In the genomic region with DNA sequence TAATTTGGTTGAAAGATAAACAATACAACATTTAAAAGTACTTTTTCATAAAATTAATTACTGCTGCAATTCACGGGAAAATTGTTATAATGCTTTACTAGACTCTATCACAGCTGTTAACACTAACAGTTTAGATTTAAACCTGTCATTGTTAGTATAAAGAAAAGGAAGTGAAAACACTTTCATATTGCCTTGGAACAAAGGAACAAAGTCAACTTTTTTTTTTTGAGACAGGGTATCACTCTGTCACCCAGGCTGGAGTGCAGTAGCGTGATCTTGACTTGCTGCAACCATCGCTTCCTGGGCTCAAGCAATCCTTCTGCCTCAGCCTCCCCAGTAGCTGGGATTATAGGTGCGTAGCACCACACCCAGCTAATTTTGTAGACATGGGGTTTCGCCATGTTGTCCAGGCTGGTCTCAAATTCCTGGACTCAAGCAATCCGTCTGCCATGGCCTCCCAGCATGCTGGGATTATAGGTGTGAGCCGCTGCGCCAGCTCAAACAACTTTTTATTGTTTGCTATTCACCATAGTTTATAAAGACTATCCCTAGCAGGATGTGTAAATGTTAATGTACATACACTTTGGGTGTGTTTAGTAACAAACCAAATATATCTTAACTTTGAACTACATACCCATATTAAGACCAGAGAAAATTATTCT, we compare ENCODE assay signal across 17 cellular contexts. TPM values are rescaled to one million over a fixed set of nuclear protein-coding genes. Genes with fewer than 3 reads are reported as not detected.
DNase-seq lines count a peak whose midpoint lies in the region; ATAC-seq and TF ChIP-seq lines count a peak whose summit lies in the region.
"Had no signal": no experiment of that assay in that cellular context is flagged by ENCODE, and none has a peak within 500 bp of the region (broad histone marks: within the 10 kb centered on the region; RNA-seq: fewer than 3 reads in every experiment).

No MANE protein-coding gene starts in this region.

- H3K4me1 ChIP-seq in BE2C (no peaks in the 10 kb centered on the region), tibial nerve (no peaks in the 10 kb centered on the region)
- H3K4me1 ChIP-seq: breast epithelium, right lobe of liver had no signal

- no peak for TF ChIP-seq EP300 in tibial nerve (IDR thresholded peaks at IDR 0.05)

- 96% methylated on average over 8 of the region's 8 CpGs for WGBS in tibial nerve, 2 donors

- H3K27me3 ChIP-seq in BE2C, result no peaks in the 10 kb centered on the region
- no peaks in the 10 kb centered on the region for H3K27me3 ChIP-seq in tibial nerve
- H3K27me3 ChIP-seq: breast epithelium, right lobe of liver, stomach had no signal

- TF ChIP-seq CTCF in BE2C (IDR thresholded peaks at IDR 0.05; ENCODE audit: low read depth, low read length), result no peak
- TF ChIP-seq CTCF in tibial nerve (IDR thresholded peaks at IDR 0.05), result no peak

- H3K4me3 ChIP-seq in BE2C (ENCODE audit: low read depth, low read length) (no peak overlapping the region), tibial nerve (no peak overlapping the region)
- H3K4me3 ChIP-seq: breast epithelium, K562, PC-9, right lobe of liver, stomach had no signal

- DNase-seq in left colon (peak; percentile 54 to 68), BE2C (no peak), HuH-7 (ENCODE audit: low spot score) (no peak), tibial nerve (ENCODE audit: low spot score in 2 of 2) (no peak), NCI-H345 treated with DMSO at 0.1 percent for 48 hours (lab: John Stamatoyannopoulos, UW; ENCODE audit: unreplicated experiment) (no peak)
- DNase-seq: activated CD4-positive, alpha-beta T cell treated with anti-CD3 and anti-CD28 coated beads, Interleukin-2, amount 50 U/mL, for 1 hour; kidney glomerular epithelial cell; naive thymus-derived CD8-positive, alpha-beta T cell; PC-9; right lobe of liver; stomach had no signal

- no peak overlapping the region for H3K27ac ChIP-seq in tibial nerve
- H3K27ac ChIP-seq: breast epithelium, C4-2B, PC-9, right lobe of liver, stomach had no signal

- intact Hi-C loops in left colon (cut with DNase I, micrococcal nuclease), result no loop called here

- H3K9me3 ChIP-seq in BE2C (no peaks in the 10 kb centered on the region), tibial nerve (no peaks in the 10 kb centered on the region)
- H3K9me3 ChIP-seq: breast epithelium, right lobe of liver, stomach had no signal

- ATAC-seq in GM18870 (IDR thresholded peaks at IDR 0.05; ENCODE audit: unreplicated experiment) (peak; percentile 84), GM21723 (IDR thresholded peaks at IDR 0.05; ENCODE audit: unreplicated experiment) (peak; percentile 89), HG03139 (IDR thresholded peaks at IDR 0.05; ENCODE audit: unreplicated experiment) (peak; percentile 80), left colon (peak; percentile 91)
- ATAC-seq: K562; naive thymus-derived CD8-positive, alpha-beta T cell; right lobe of liver had no signal

- TF ChIP-seq POLR2A in tibial nerve (IDR thresholded peaks at IDR 0.05), result no peak

- no peaks in the 10 kb centered on the region for H3K36me3 ChIP-seq in BE2C
- H3K36me3 ChIP-seq in tibial nerve, result peaks cover 0 to 20% (median 0%) of the 10 kb centered on the region in 3 donors

RNA-seq across cellular contexts. Expression of gene SLC35A1, which starts 22.1 kb away (rescaled TPM):
- 10 to 100 TPM; 44.1 to 47.2 TPM for total RNA-seq in left colon
- 12.8 TPM for polyA plus RNA-seq in BE2C (2012; ENCODE audit: insufficient read depth, insufficient read length, low read depth)
- total RNA-seq in tibial nerve, result 10 to 100 TPM; 23.7 to 35.8 (median 26.3) TPM

Comparison
In these comparisons a context has a peak if more than half of its experiments do, and no peak if none do; other contexts are left out.
1. DNase-seq: peak in left colon (2 of 2); none in BE2C (single experiment), HuH-7 (single experiment), tibial nerve (0 of 2) and NCI-H345 treated with DMSO at 0.1 percent for 48 hours (single experiment).
2. Peak in every context shown above with its lines, with median percentiles within 50 percentile points of each other: ATAC-seq.